Comparison of ENCODE assay signal across 16 cellular contexts in genomic region chr4:158896459-158897238, GRCh38.
DNase-seq lines count a peak whose midpoint lies in the region; ATAC-seq and TF ChIP-seq lines count a peak whose summit lies in the region.
"Had no signal": no experiment of that assay in that cellular context is flagged by ENCODE, and none has a peak within 500 bp of the region (broad histone marks: within the 10 kb centered on the region; RNA-seq: fewer than 3 reads in every experiment).

No MANE protein-coding gene starts in this region.

- no peaks in the 10 kb centered on the region for H3K79me1 ChIP-seq in mesendoderm (ENCODE audit: low read length)

- no peaks in the 10 kb centered on the region for H3K27me3 ChIP-seq in left ventricle myocardium inferior (ENCODE audit: low read depth)
- H3K27me3 ChIP-seq in mesendoderm (ENCODE audit: insufficient read depth, low read length, poor library complexity): no peaks in the 10 kb centered on the region
- H3K27me3 ChIP-seq in Peyer's patch: no peaks in the 10 kb centered on the region
- H3K27me3 ChIP-seq: testis had no signal

- intact Hi-C loops in left ventricle myocardium inferior (cut with micrococcal nuclease): no loop called here
- intact Hi-C loops in cardiac septum (cut with DNase I): no loop called here

- peaks cover 32% of the 10 kb centered on the region for H3K36me3 Mint-ChIP-seq in chondrocyte (ENCODE audit: low read depth)

- TF ChIP-seq CTCF in left ventricle myocardium inferior (IDR thresholded peaks at IDR 0.05; ENCODE audit: borderline replicate concordance) (no peak), chondrocyte (IDR thresholded peaks at IDR 0.05) (no peak), Peyer's patch (IDR thresholded peaks at IDR 0.05) (no peak)

- no CpG with 5 or more reads among the region's 14 CpGs for WGBS in mesendoderm (ENCODE audit: extremely low coverage, insufficient coverage, low lambda C conversion rate)

- no peak overlapping the region for H3K4me3 ChIP-seq in left ventricle myocardium inferior
- H3K4me3 ChIP-seq in mesendoderm (ENCODE audit: low read length): no peak overlapping the region
- no peak overlapping the region for H3K4me3 ChIP-seq in Peyer's patch
- H3K4me3 ChIP-seq: mucosa of descending colon, prostate gland, testis had no signal

- H3K27ac Mint-ChIP-seq in chondrocyte (ENCODE audit: unreplicated experiment): peak overlapping the region; percentile 87
- H3K27ac Mint-ChIP-seq: activated CD8-positive, alpha-beta memory T cell treated with anti-CD3 and anti-CD28 coated beads, Interleukin-2, amount 10 ng/mL, durations not matched to agents 7 days and 5 days had no signal

- peaks cover 15% of the 10 kb centered on the region for H3K9me3 Mint-ChIP-seq in chondrocyte (ENCODE audit: low read depth)

- H3K9ac ChIP-seq in mesendoderm (ENCODE audit: low read length): no peak overlapping the region

- no peak overlapping the region for H2AK5ac ChIP-seq in mesendoderm (ENCODE audit: low read length)

- TF ChIP-seq POLR2A in Peyer's patch (IDR thresholded peaks at IDR 0.05): no peak

- no peak overlapping the region for H3K4ac ChIP-seq in mesendoderm (ENCODE audit: low read depth, low read length)

- H3K4me1 Mint-ChIP-seq in chondrocyte (ENCODE audit: low read depth): peaks cover 16% of the 10 kb centered on the region

- H3K4me2 ChIP-seq in mesendoderm (ENCODE audit: low read length): no peak overlapping the region

- no peak overlapping the region for H3K23ac ChIP-seq in mesendoderm (ENCODE audit: low read length)

- peak overlapping the region; percentile 51 for H3K18ac ChIP-seq in mesendoderm (ENCODE audit: low read length)

- peaks cover 23% of the 10 kb centered on the region for H3K4me1 ChIP-seq in left ventricle myocardium inferior
- H3K4me1 ChIP-seq in mesendoderm (ENCODE audit: control insufficient read depth, low read depth, low read length): no peaks in the 10 kb centered on the region
- H3K4me1 ChIP-seq in Peyer's patch: no peaks in the 10 kb centered on the region
- H3K4me1 ChIP-seq: prostate gland, testis had no signal

- DNase-seq in left ventricle myocardium inferior (no peak), cardiac septum (ENCODE audit: low spot score) (no peak), chondrocyte (ENCODE audit: low spot score) (no peak), mesendoderm (peak; percentile 37), T-helper 1 cell (no peak), Peyer's patch (no peak)
- DNase-seq: activated CD8-positive, alpha-beta memory T cell treated with anti-CD3 and anti-CD28 coated beads, Interleukin-2, amount 10 ng/mL, durations not matched to agents 7 days and 5 days; activated naive CD4-positive, alpha-beta T cell; NCI-H1694 treated with DMSO at 0.1 percent for 48 hours; OCI-M1; testis had no signal

- no peak overlapping the region for H2BK15ac ChIP-seq in mesendoderm (replicated peaks; ENCODE audit: low read depth)

- H3K27me3 Mint-ChIP-seq in chondrocyte (ENCODE audit: low read depth): no peaks in the 10 kb centered on the region
- H3K27me3 Mint-ChIP-seq: activated CD8-positive, alpha-beta memory T cell treated with anti-CD3 and anti-CD28 coated beads, Interleukin-2, amount 10 ng/mL, durations not matched to agents 7 days and 5 days had no signal

- H3K79me2 ChIP-seq in mesendoderm (ENCODE audit: control insufficient read depth, insufficient read depth, low read length): no peaks in the 10 kb centered on the region

- no peak overlapping the region for H2BK5ac ChIP-seq in mesendoderm (ENCODE audit: low read length)

- no peak overlapping the region for H2BK120ac ChIP-seq in mesendoderm (ENCODE audit: low read depth, low read length)

- no peak overlapping the region for H3K4me3 Mint-ChIP-seq in chondrocyte (ENCODE audit: unreplicated experiment)
- H3K4me3 Mint-ChIP-seq: activated CD8-positive, alpha-beta memory T cell treated with anti-CD3 and anti-CD28 coated beads, Interleukin-2, amount 10 ng/mL, durations not matched to agents 7 days and 5 days had no signal

- H3K56ac ChIP-seq in mesendoderm (ENCODE audit: low read length): no peak overlapping the region

- H4K8ac ChIP-seq in mesendoderm (ENCODE audit: low read depth, low read length): no peak overlapping the region

- H3K27ac ChIP-seq in left ventricle myocardium inferior (replicated peaks) (peak overlapping the region; percentile 27), mesendoderm (ENCODE audit: low read depth, low read length) (no peak overlapping the region), Peyer's patch (no peak overlapping the region)
- H3K27ac ChIP-seq: testis, WERI-Rb-1 had no signal

- H3K9me3 ChIP-seq in left ventricle myocardium inferior (replicated peaks): no peaks in the 10 kb centered on the region
- H3K9me3 ChIP-seq in Peyer's patch: no peaks in the 10 kb centered on the region
- H3K9me3 ChIP-seq: mucosa of descending colon, prostate gland, testis had no signal

- no peak for ATAC-seq in GM21360 (IDR thresholded peaks at IDR 0.05; ENCODE audit: unreplicated experiment)
- no peak for ATAC-seq in GM18858 (IDR thresholded peaks at IDR 0.05; ENCODE audit: unreplicated experiment)
- ATAC-seq: activated CD8-positive, alpha-beta memory T cell treated with anti-CD3 and anti-CD28 coated beads, Interleukin-2, amount 10 ng/mL, durations not matched to agents 7 days and 5 days had no signal

- H3K36me3 ChIP-seq in left ventricle myocardium inferior: peaks cover 67% of the 10 kb centered on the region
- no peaks in the 10 kb centered on the region for H3K36me3 ChIP-seq in mesendoderm (ENCODE audit: control insufficient read depth, insufficient read depth, low read length)
- peaks cover 0 to 7% (median 0%) of the 10 kb centered on the region in 3 donors for H3K36me3 ChIP-seq in Peyer's patch
- H3K36me3 ChIP-seq: prostate gland had no signal

- no peak overlapping the region for H4K5ac ChIP-seq in mesendoderm (ENCODE audit: low read length)
